Comparison of ENCODE assay signal across 8 cellular contexts in genomic region chr2:24050041-24050655, GRCh38. TPM values are rescaled to one million over a fixed set of nuclear protein-coding genes. Genes with fewer than 3 reads are reported as not detected.
A peak's percentile ranks its signal among the peaks of the same experiment; 100 is the strongest.
DNase-seq lines count a peak whose midpoint lies in the region; ATAC-seq lines count a peak whose summit lies in the region.

No MANE protein-coding gene starts in this region.

- no peak overlapping the region for H3K4me3 Mint-ChIP-seq in activated CD4-positive, alpha-beta T cell treated with anti-CD3 and anti-CD28 coated beads for 36 hours
- H3K4me3 Mint-ChIP-seq in stimulated activated memory B cell treated with anti-CD40 and anti-IgM and Interleukin-4, amounts not matched to agents 10 μg/mL and 1 μg/mL and 100 μg/mL, for 72 hours, result no peak overlapping the region

- CTCF ChIA-PET in activated CD4-positive, alpha-beta T cell treated with anti-CD3 and anti-CD28 coated beads for 36 hours (lab: Charles Lee), result interaction anchor here (0.6 to 2.7 kb wide), 4 partner anchors 11 to 122 kb away, joined by 3 to 18 read pairs (median 6); partner anchors contain the start of gene TP53I3

- H3K27me3 Mint-ChIP-seq in activated CD4-positive, alpha-beta T cell treated with anti-CD3 and anti-CD28 coated beads for 36 hours, result peaks cover 7% of the 10 kb centered on the region
- no peaks in the 10 kb centered on the region for H3K27me3 Mint-ChIP-seq in stimulated activated memory B cell treated with anti-CD40 and anti-IgM and Interleukin-4, amounts not matched to agents 10 μg/mL and 1 μg/mL and 100 μg/mL, for 72 hours

- no peaks in the 10 kb centered on the region for H3K9me3 Mint-ChIP-seq in activated CD4-positive, alpha-beta T cell treated with anti-CD3 and anti-CD28 coated beads for 36 hours (ENCODE audit: low read depth)
- H3K9me3 Mint-ChIP-seq in stimulated activated memory B cell treated with anti-CD40 and anti-IgM and Interleukin-4, amounts not matched to agents 10 μg/mL and 1 μg/mL and 100 μg/mL, for 72 hours, result no peaks in the 10 kb centered on the region

- intact Hi-C loops in activated CD4-positive, alpha-beta T cell treated with anti-CD3 and anti-CD28 coated beads for 36 hours (cut with DNase I, micrococcal nuclease), result no loop called here
- intact Hi-C loops in left cardiac atrium (cut with DNase I), result no loop called here

- no peaks in the 10 kb centered on the region for H3K36me3 Mint-ChIP-seq in activated CD4-positive, alpha-beta T cell treated with anti-CD3 and anti-CD28 coated beads for 36 hours (ENCODE audit: low read depth)
- no peaks in the 10 kb centered on the region for H3K36me3 Mint-ChIP-seq in stimulated activated memory B cell treated with anti-CD40 and anti-IgM and Interleukin-4, amounts not matched to agents 10 μg/mL and 1 μg/mL and 100 μg/mL, for 72 hours

- no peak for ATAC-seq in activated CD4-positive, alpha-beta T cell treated with anti-CD3 and anti-CD28 coated beads for 36 hours
- ATAC-seq in left cardiac atrium, result peak; percentile 3 to 21
- no peak for ATAC-seq in stimulated activated memory B cell treated with anti-CD40 and anti-IgM and Interleukin-4, amounts not matched to agents 10 μg/mL and 1 μg/mL and 100 μg/mL, for 72 hours
- no peak for ATAC-seq in GM19397 (IDR thresholded peaks at IDR 0.05; ENCODE audit: unreplicated experiment)
- ATAC-seq in GM18907 (IDR thresholded peaks at IDR 0.05; ENCODE audit: unreplicated experiment), result no peak

- DNase-seq in activated CD4-positive, alpha-beta T cell treated with anti-CD3 and anti-CD28 coated beads for 36 hours, result peak; percentile 36
- DNase-seq in activated CD4-positive, alpha-beta T cell treated with anti-CD3 and anti-CD28 coated beads, Interleukin-2, amount 50 U/mL, for 1 hour, result no peak
- peak; percentile 61 for DNase-seq in activated CD8-positive, alpha-beta memory T cell treated with anti-CD3 and anti-CD28 coated beads, Interleukin-2, amount 50 U/mL, for 48 hours
- DNase-seq in left cardiac atrium, result peak; percentile 51
- DNase-seq in retina, result peak; percentile 80

- POLR2A ChIA-PET in activated CD4-positive, alpha-beta T cell treated with anti-CD3 and anti-CD28 coated beads for 36 hours (lab: Charles Lee), result interaction anchor here (0.8 to 1.1 kb wide), 3 partner anchors 26 to 123 kb away, joined by 3 to 6 read pairs (median 5); partner anchors contain the start of genes ATAD2B and SF3B6

- peaks cover 21% of the 10 kb centered on the region for H3K4me1 Mint-ChIP-seq in activated CD4-positive, alpha-beta T cell treated with anti-CD3 and anti-CD28 coated beads for 36 hours
- peaks cover 22% of the 10 kb centered on the region for H3K4me1 Mint-ChIP-seq in stimulated activated memory B cell treated with anti-CD40 and anti-IgM and Interleukin-4, amounts not matched to agents 10 μg/mL and 1 μg/mL and 100 μg/mL, for 72 hours

- H3K27ac Mint-ChIP-seq in activated CD4-positive, alpha-beta T cell treated with anti-CD3 and anti-CD28 coated beads for 36 hours, result no peak overlapping the region
- H3K27ac Mint-ChIP-seq in stimulated activated memory B cell treated with anti-CD40 and anti-IgM and Interleukin-4, amounts not matched to agents 10 μg/mL and 1 μg/mL and 100 μg/mL, for 72 hours, result no peak overlapping the region

RNA-seq across cellular contexts. Expression of gene FKBP1B, which starts 0.6 kb away (rescaled TPM):
- 1 to 10 TPM; 1.4 to 1.7 TPM for total RNA-seq in activated CD4-positive, alpha-beta T cell treated with anti-CD3 and anti-CD28 coated beads for 36 hours
- total RNA-seq in left cardiac atrium, result 1 to 10 TPM; 4.6 to 5.3 TPM

RNA-seq across cellular contexts. Expression of gene WDCP, which starts 3.0 kb away (rescaled TPM):
- 10 to 100 TPM; 13.2 to 21.5 TPM for total RNA-seq in activated CD4-positive, alpha-beta T cell treated with anti-CD3 and anti-CD28 coated beads for 36 hours
- 1 to 10 TPM; 5.5 to 6.6 TPM for total RNA-seq in left cardiac atrium

RNA-seq across cellular contexts. Expression of gene SF3B6, which starts 26.0 kb away (rescaled TPM):
- 100 to 1,000 TPM; 128 to 143 TPM for total RNA-seq in activated CD4-positive, alpha-beta T cell treated with anti-CD3 and anti-CD28 coated beads for 36 hours
- 10 to 100 TPM; 49.4 to 56.7 TPM for total RNA-seq in left cardiac atrium

RNA-seq across cellular contexts. Expression of gene TP53I3, which starts 34.5 kb away (rescaled TPM):
- 1 to 10 TPM; 1.0 to 1.2 TPM for total RNA-seq in activated CD4-positive, alpha-beta T cell treated with anti-CD3 and anti-CD28 coated beads for 36 hours
- 10 to 100 TPM in 1 of 2 donors, 1 to 10 TPM in 1; 7.6 to 14.5 TPM for total RNA-seq in left cardiac atrium

RNA-seq across cellular contexts. Expression of gene MFSD2B, which starts 40.3 kb away (rescaled TPM):
- not detected for total RNA-seq in activated CD4-positive, alpha-beta T cell treated with anti-CD3 and anti-CD28 coated beads for 36 hours
- total RNA-seq in left cardiac atrium, result under 1 TPM; 0.39 to 0.41 TPM

Comparison
In these comparisons a context has a peak if more than half of its experiments do, and no peak if none do; other contexts are left out.
1. ATAC-seq: peak in left cardiac atrium (2 of 2); none in activated CD4-positive, alpha-beta T cell treated with anti-CD3 and anti-CD28 coated beads for 36 hours (single experiment), stimulated activated memory B cell treated with anti-CD40 and anti-IgM and Interleukin-4, amounts not matched to agents 10 μg/mL and 1 μg/mL and 100 μg/mL, for 72 hours (single experiment), GM19397 (single experiment) and GM18907 (single experiment).